2 cellular contexts compared by ENCODE assay signal in genomic region chr7:140025814-140026433, GRCh38.
TF ChIP-seq lines count a peak whose summit lies in the region.

No MANE protein-coding gene starts in this region.

TF ChIP-seq in H1, 55 proteins besides CTCF, POLR2A, EP300 and RAD21:
- TF ChIP-seq RBBP5 (IDR thresholded peaks at IDR 0.05; ENCODE audit: borderline replicate concordance, low read depth, low read length) (no peak), KDM1A (IDR thresholded peaks at IDR 0.05; ENCODE audit: borderline replicate concordance, low read length) (no peak), HDAC2 (IDR thresholded peaks at IDR 0.05; ENCODE audit: borderline replicate concordance in 1 of 2, low read depth in 2 of 2, low read length in 2 of 2) (no peak), RNF2 (IDR thresholded peaks at IDR 0.05; ENCODE audit: borderline replicate concordance, low read depth, low read length, missing control alignments, poor library complexity, severe bottlenecking) (no peak), SIN3A (conservative IDR thresholded peaks at IDR 0.05 in 1 of 2, IDR thresholded peaks at IDR 0.05 in 1 of 2; ENCODE audit: low read depth in 1 of 2, low read length in 2 of 2) (no peak), CBX8 (IDR thresholded peaks at IDR 0.05; ENCODE audit: borderline replicate concordance, low read depth, low read length) (no peak), MAFK (IDR thresholded peaks at IDR 0.05; ENCODE audit: low read depth, low read length) (no peak), CREB1 (IDR thresholded peaks at IDR 0.05) (no peak)

TF ChIP-seq in SK-N-SH treated with all-trans-retinoic acid at 6 μM for 48 hours, 23 proteins besides CTCF, POLR2A, EP300 and RAD21:
- TF ChIP-seq SNAI2 (CRISPR knock-in tag; IDR thresholded peaks at IDR 0.05) (no peak), ZNF565 (CRISPR knock-in tag; conservative IDR thresholded peaks at IDR 0.05; ENCODE audit: low read depth) (no peak), CSRNP3 (CRISPR knock-in tag; IDR thresholded peaks at IDR 0.05) (no peak), TCF4 (CRISPR knock-in tag; IDR thresholded peaks at IDR 0.05; ENCODE audit: borderline replicate concordance) (no peak), ESRRG (CRISPR knock-in tag; IDR thresholded peaks at IDR 0.05) (no peak), OSR1 (CRISPR knock-in tag; IDR thresholded peaks at IDR 0.05) (no peak), ZNF70 (CRISPR knock-in tag; IDR thresholded peaks at IDR 0.05) (no peak), TOX (CRISPR knock-in tag; IDR thresholded peaks at IDR 0.05; ENCODE audit: borderline replicate concordance) (no peak), GLIS3 (CRISPR knock-in tag; IDR thresholded peaks at IDR 0.05) (no peak), ZC3H10 (CRISPR knock-in tag; IDR thresholded peaks at IDR 0.05) (no peak), PPARA (CRISPR knock-in tag; IDR thresholded peaks at IDR 0.05; ENCODE audit: borderline replicate concordance) (no peak), ARNTL (CRISPR knock-in tag; IDR thresholded peaks at IDR 0.05; ENCODE audit: borderline replicate concordance, low read depth) (no peak), ZFP3 (CRISPR knock-in tag; IDR thresholded peaks at IDR 0.05) (no peak), POU6F1 (CRISPR knock-in tag; IDR thresholded peaks at IDR 0.05; ENCODE audit: borderline replicate concordance, low read depth) (no peak), RARB (CRISPR knock-in tag; IDR thresholded peaks at IDR 0.05) (no peak)
